Comparison of ENCODE assay signal across 8 cellular contexts in the genomic region with DNA sequence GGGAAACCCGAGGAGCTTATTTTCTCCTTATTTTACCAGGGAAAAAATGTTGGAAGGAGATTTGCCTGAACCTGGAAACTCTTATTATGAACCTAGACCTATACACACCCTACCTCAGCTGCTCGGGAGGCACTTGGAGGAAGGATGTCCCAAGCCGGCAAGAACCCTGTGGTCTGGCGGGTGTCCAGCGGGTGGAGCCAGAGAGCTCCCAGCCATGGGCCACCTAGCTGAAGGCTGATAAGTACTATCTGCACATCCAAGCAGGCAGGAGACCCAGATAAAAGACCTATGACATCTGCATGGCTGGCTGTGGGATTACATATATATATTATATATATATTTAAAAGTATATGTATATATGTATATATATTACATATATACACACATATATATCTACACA. TPM values are rescaled to one million over a fixed set of nuclear protein-coding genes. Genes with fewer than 3 reads are reported as not detected.
DNase-seq lines count a peak whose midpoint lies in the region; ATAC-seq and TF ChIP-seq lines count a peak whose summit lies in the region.

No MANE protein-coding gene starts in this region.

- TF ChIP-seq CTCF in CD8-positive, alpha-beta T cell (IDR thresholded peaks at IDR 0.05): peak; percentile 67

- H3K27ac ChIP-seq in CD8-positive, alpha-beta T cell (ENCODE audit: low read depth, low read length): no peak overlapping the region

- peaks cover 2% of the 10 kb centered on the region for H3K36me3 Mint-ChIP-seq in CD8-positive, alpha-beta T cell
- no peaks in the 10 kb centered on the region for H3K36me3 Mint-ChIP-seq in activated CD4-positive, alpha-beta T cell treated with anti-CD3 and anti-CD28 coated beads, Interleukin-2, amount 10 ng/mL, durations not matched to agents 7 days and 5 days (ENCODE audit: low read depth)

- no peaks in the 10 kb centered on the region for H3K9me3 ChIP-seq in CD8-positive, alpha-beta T cell (ENCODE audit: low read length)

- no peaks in the 10 kb centered on the region for H3K9me3 Mint-ChIP-seq in CD8-positive, alpha-beta T cell
- no peaks in the 10 kb centered on the region for H3K9me3 Mint-ChIP-seq in activated CD4-positive, alpha-beta T cell treated with anti-CD3 and anti-CD28 coated beads, Interleukin-2, amount 10 ng/mL, durations not matched to agents 7 days and 5 days

- H3K4me1 ChIP-seq in CD8-positive, alpha-beta T cell (ENCODE audit: insufficient read depth, low read length): no peaks in the 10 kb centered on the region

- H3K27me3 Mint-ChIP-seq in CD8-positive, alpha-beta T cell (ENCODE audit: low read depth): peaks cover 2% of the 10 kb centered on the region
- peaks cover 6% of the 10 kb centered on the region for H3K27me3 Mint-ChIP-seq in activated CD4-positive, alpha-beta T cell treated with anti-CD3 and anti-CD28 coated beads, Interleukin-2, amount 10 ng/mL, durations not matched to agents 7 days and 5 days

- H3K27me3 ChIP-seq in CD8-positive, alpha-beta T cell (ENCODE audit: insufficient read depth, low read length): no peaks in the 10 kb centered on the region

- H3K4me3 Mint-ChIP-seq in CD8-positive, alpha-beta T cell: no peak overlapping the region
- no peak overlapping the region for H3K4me3 Mint-ChIP-seq in activated CD4-positive, alpha-beta T cell treated with anti-CD3 and anti-CD28 coated beads, Interleukin-2, amount 10 ng/mL, durations not matched to agents 7 days and 5 days

- DNase-seq in CD8-positive, alpha-beta T cell: peak; percentile 33 to 77 (median 55)
- peak; percentile 23 to 63 for DNase-seq in NCI-H526 (lab: John Stamatoyannopoulos, UW)
- peak; percentile 74 for DNase-seq in activated CD4-positive, alpha-beta T cell treated with anti-CD3 and anti-CD28 coated beads, Interleukin-2, amount 10 ng/mL, durations not matched to agents 7 days and 5 days
- DNase-seq in dedifferentiated amniotic fluid mesenchymal stem cell (ENCODE audit: extremely low spot score): peak; percentile 24
- DNase-seq in medulla oblongata (ENCODE audit: extremely low spot score): peak; percentile 65
- peak; percentile 54 for DNase-seq in stimulated activated CD8-positive, alpha-beta memory T cell treated with anti-CD3 and anti-CD28 coated beads, Interleukin-4, amount 100 ng/mL, for 24 hours (ENCODE audit: low read depth)

- no peaks in the 10 kb centered on the region for H3K36me3 ChIP-seq in CD8-positive, alpha-beta T cell (ENCODE audit: insufficient read depth, low read length)

- no peaks in the 10 kb centered on the region for H3K4me1 Mint-ChIP-seq in CD8-positive, alpha-beta T cell (ENCODE audit: low read depth)
- H3K4me1 Mint-ChIP-seq in activated CD4-positive, alpha-beta T cell treated with anti-CD3 and anti-CD28 coated beads, Interleukin-2, amount 10 ng/mL, durations not matched to agents 7 days and 5 days: peaks cover 5% of the 10 kb centered on the region

- H3K27ac Mint-ChIP-seq in CD8-positive, alpha-beta T cell: no peak overlapping the region
- H3K27ac Mint-ChIP-seq in activated CD4-positive, alpha-beta T cell treated with anti-CD3 and anti-CD28 coated beads, Interleukin-2, amount 10 ng/mL, durations not matched to agents 7 days and 5 days: no peak overlapping the region

- intact Hi-C loops in CD8-positive, alpha-beta T cell (cut with DNase I, micrococcal nuclease): loop anchor here in 1 of 2 experiments (1.0 to 2.0 kb wide), 3 partner anchors 58 to 350 kb away; no protein-coding TSS in a partner anchor

- POLR2A ChIA-PET in CD8-positive, alpha-beta T cell (lab: Charles Lee): no interaction called here
- POLR2A ChIA-PET in activated CD4-positive, alpha-beta T cell treated with anti-CD3 and anti-CD28 coated beads, Interleukin-2, amount 10 ng/mL, durations not matched to agents 7 days and 5 days (lab: Charles Lee): interaction anchor here (1.0 kb wide), 1 partner anchor 157 kb away, joined by 3 read pairs; no protein-coding TSS in a partner anchor

- CTCF ChIA-PET in CD8-positive, alpha-beta T cell (lab: Charles Lee): interaction anchor here (0.8 to 5.3 kb wide), 11 partner anchors 9 to 351 kb away, joined by 3 to 34 read pairs (median 5); no protein-coding TSS in a partner anchor
- CTCF ChIA-PET in activated CD4-positive, alpha-beta T cell treated with anti-CD3 and anti-CD28 coated beads, Interleukin-2, amount 10 ng/mL, durations not matched to agents 7 days and 5 days (lab: Charles Lee): interaction anchor here (0.6 to 2.0 kb wide), 17 partner anchors 16 to 345 kb away, joined by 3 to 8 read pairs (median 3); no protein-coding TSS in a partner anchor

- ATAC-seq in CD8-positive, alpha-beta T cell: peak; percentile 73
- peak; percentile 89 for ATAC-seq in GM19395 (IDR thresholded peaks at IDR 0.05; ENCODE audit: unreplicated experiment)
- ATAC-seq in HG03457 (IDR thresholded peaks at IDR 0.05; ENCODE audit: unreplicated experiment): peak; percentile 67

- H3K4me3 ChIP-seq in CD8-positive, alpha-beta T cell (ENCODE audit: low read depth, low read length): no peak overlapping the region

RNA-seq across cellular contexts. Expression of gene SLC14A1, which starts 1.1 kb away (rescaled TPM):
- 1 to 10 TPM; 2.8 to 3.0 TPM for total RNA-seq in CD8-positive, alpha-beta T cell
- total RNA-seq in activated CD4-positive, alpha-beta T cell treated with anti-CD3 and anti-CD28 coated beads, Interleukin-2, amount 10 ng/mL, durations not matched to agents 7 days and 5 days: 1 to 10 TPM; 7.3 to 8.7 TPM

Comparison
In these comparisons a context has a peak if more than half of its experiments do, and no peak if none do; other contexts are left out.
1. DNase-seq: peak in every context shown above with its lines; median percentile 74 in activated CD4-positive, alpha-beta T cell treated with anti-CD3 and anti-CD28 coated beads, Interleukin-2, amount 10 ng/mL, durations not matched to agents 7 days and 5 days; 65 in medulla oblongata; 55 in CD8-positive, alpha-beta T cell; 54 in stimulated activated CD8-positive, alpha-beta memory T cell treated with anti-CD3 and anti-CD28 coated beads, Interleukin-4, amount 100 ng/mL, for 24 hours; 43 in NCI-H526; 24 in dedifferentiated amniotic fluid mesenchymal stem cell.